ENCODE assay signal across 21 cellular contexts in the genomic region with DNA sequence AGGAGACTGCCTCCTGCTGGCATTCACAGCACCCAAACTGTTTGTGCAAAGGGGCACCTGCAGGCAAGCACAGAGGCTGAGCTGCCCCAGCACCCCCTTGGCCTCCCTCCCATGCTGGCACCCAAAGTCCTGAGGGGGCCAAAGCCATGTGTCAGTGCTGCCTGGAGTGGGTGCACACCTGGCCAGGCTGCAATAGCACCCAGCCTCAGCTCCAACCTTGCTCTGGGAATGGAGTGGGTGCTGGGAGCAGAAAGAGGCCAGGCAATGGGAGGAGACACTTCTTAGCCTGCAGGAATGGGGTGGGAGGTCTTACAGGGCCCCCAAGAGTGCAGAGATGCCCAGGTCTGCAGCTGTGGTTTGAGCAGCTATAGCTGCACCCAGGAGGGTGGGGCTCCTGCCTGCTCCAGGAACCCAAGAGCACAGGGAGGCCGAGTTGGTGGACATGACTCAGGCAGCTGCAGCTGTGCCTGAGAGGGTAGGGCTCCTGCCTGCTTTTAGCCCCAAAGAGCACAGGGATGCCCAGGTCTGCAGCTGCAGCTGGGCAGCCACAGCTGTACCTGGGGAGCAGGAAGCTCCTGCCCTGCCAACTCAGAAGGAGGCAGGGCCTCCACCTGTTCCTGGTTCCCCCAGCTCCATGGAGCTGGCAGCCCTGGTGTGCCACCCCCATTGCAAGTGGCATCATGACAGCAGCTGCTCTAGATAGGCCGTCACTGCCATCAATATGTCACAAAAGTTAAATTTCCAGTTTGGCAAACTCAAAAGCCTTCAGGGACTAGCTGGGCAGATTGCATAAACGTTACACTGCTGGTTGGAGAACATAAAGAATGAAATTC. TPM values are rescaled to one million over a fixed set of nuclear protein-coding genes. Genes with fewer than 3 reads are reported as not detected.
DNase-seq lines count a peak whose midpoint lies in the region; ATAC-seq and TF ChIP-seq lines count a peak whose summit lies in the region.
"Had no signal": no experiment of that assay in that cellular context is flagged by ENCODE, and none has a peak within 500 bp of the region (broad histone marks: within the 10 kb centered on the region; RNA-seq: fewer than 3 reads in every experiment).

No MANE protein-coding gene starts in this region.

- no peak overlapping the region for H3K27ac Mint-ChIP-seq in activated CD8-positive, alpha-beta T cell treated with anti-CD3 and anti-CD28 coated beads, Interleukin-2, amount 10 ng/mL, durations not matched to agents 7 days and 5 days
- H3K27ac Mint-ChIP-seq: activated CD4-positive, alpha-beta T cell treated with anti-CD3 and anti-CD28 coated beads, Interleukin-2, amount 10 ng/mL, durations not matched to agents 7 days and 5 days; nephron progenitor cell had no signal

- CTCF ChIA-PET in activated CD8-positive, alpha-beta T cell treated with anti-CD3 and anti-CD28 coated beads, Interleukin-2, amount 10 ng/mL, durations not matched to agents 7 days and 5 days (lab: Charles Lee): no interaction called here

- ATAC-seq in mucosa of descending colon (peak; percentile 87), GM21367 (IDR thresholded peaks at IDR 0.05; ENCODE audit: unreplicated experiment) (no peak)
- no peak for ATAC-seq in activated CD4-positive, CD25-positive, alpha-beta regulatory T cell treated with anti-CD3 and anti-CD28 coated beads, Interleukin-2, amount 50 U/mL, for 24 hours
- no peak for ATAC-seq in activated CD8-positive, alpha-beta T cell treated with anti-CD3 and anti-CD28 coated beads, Interleukin-2, amount 10 ng/mL, durations not matched to agents 7 days and 5 days

- no peak overlapping the region for H3K4me3 Mint-ChIP-seq in activated CD8-positive, alpha-beta T cell treated with anti-CD3 and anti-CD28 coated beads, Interleukin-2, amount 10 ng/mL, durations not matched to agents 7 days and 5 days
- H3K4me3 Mint-ChIP-seq: activated CD4-positive, alpha-beta T cell treated with anti-CD3 and anti-CD28 coated beads, Interleukin-2, amount 10 ng/mL, durations not matched to agents 7 days and 5 days; nephron progenitor cell had no signal

- TF ChIP-seq POLR2A in spleen (IDR thresholded peaks at IDR 0.05): no peak

- peaks cover 8% of the 10 kb centered on the region for H3K4me1 Mint-ChIP-seq in activated CD8-positive, alpha-beta T cell treated with anti-CD3 and anti-CD28 coated beads, Interleukin-2, amount 10 ng/mL, durations not matched to agents 7 days and 5 days (ENCODE audit: low read depth)

- H3K36me3 Mint-ChIP-seq in activated CD8-positive, alpha-beta T cell treated with anti-CD3 and anti-CD28 coated beads, Interleukin-2, amount 10 ng/mL, durations not matched to agents 7 days and 5 days (ENCODE audit: low read depth): no peaks in the 10 kb centered on the region

- no peaks in the 10 kb centered on the region for H3K9me3 Mint-ChIP-seq in activated CD8-positive, alpha-beta T cell treated with anti-CD3 and anti-CD28 coated beads, Interleukin-2, amount 10 ng/mL, durations not matched to agents 7 days and 5 days (ENCODE audit: insufficient read depth)

- H3K4me3 ChIP-seq in colonic mucosa (no peak overlapping the region), mucosa of descending colon (no peak overlapping the region), spleen (no peak overlapping the region)
- H3K4me3 ChIP-seq: BLaER1, esophagus squamous epithelium, GM23248, prostate gland, thoracic aorta had no signal

- POLR2A ChIA-PET in activated CD8-positive, alpha-beta T cell treated with anti-CD3 and anti-CD28 coated beads, Interleukin-2, amount 10 ng/mL, durations not matched to agents 7 days and 5 days (lab: Charles Lee): interaction anchor here (0.7 kb wide), 1 partner anchor 64 kb away, joined by 3 read pairs; no protein-coding TSS in a partner anchor

- intact Hi-C loops in colonic mucosa (cut with DNase I) (no loop called here), mucosa of descending colon (cut with DNase I, micrococcal nuclease) (no loop called here), spleen (cut with DNase I; ENCODE audit: low total_unique reads) (no loop called here)

- TF ChIP-seq CTCF in colonic mucosa (IDR thresholded peaks at IDR 0.05) (no peak), mucosa of descending colon (IDR thresholded peaks at IDR 0.05) (no peak), spleen (IDR thresholded peaks at IDR 0.05 in 8 of 11, conservative IDR thresholded peaks at IDR 0.05 in 3 of 11) (no peak)

- H3K36me3 ChIP-seq in colonic mucosa: no peaks in the 10 kb centered on the region
- no peaks in the 10 kb centered on the region for H3K36me3 ChIP-seq in mucosa of descending colon (ENCODE audit: low read depth)
- H3K36me3 ChIP-seq in spleen: no peaks in the 10 kb centered on the region
- H3K36me3 ChIP-seq: BLaER1, esophagus squamous epithelium, prostate gland, thoracic aorta had no signal

- DNase-seq in SIG-M5 treated with dmso at 0.1 percent for 504 hours (lab: John Stamatoyannopoulos, UW; ENCODE audit: unreplicated experiment) (peak; percentile 33), SIG-M5 (lab: John Stamatoyannopoulos, UW) (no peak), colonic mucosa (peak; percentile 70), mucosa of descending colon (peak; percentile 61 to 76 (median 67)), spleen (no peak)
- no peak for DNase-seq in activated CD8-positive, alpha-beta T cell treated with anti-CD3 and anti-CD28 coated beads, Interleukin-2, amount 10 ng/mL, durations not matched to agents 7 days and 5 days
- DNase-seq: activated CD4-positive, alpha-beta T cell treated with anti-CD3 and anti-CD28 coated beads, Interleukin-2, amount 10 ng/mL, durations not matched to agents 7 days and 5 days; activated gamma-delta T cell; caudate nucleus; esophagus squamous epithelium; GM23248; MV-4-11; NCI-H1930; NCI-H524 treated with DMSO at 0.1 percent for 48 hours; nephron progenitor cell; T1000 had no signal

- H3K27me3 ChIP-seq in colonic mucosa: no peaks in the 10 kb centered on the region
- H3K27me3 ChIP-seq in spleen (replicated peaks in 1 of 7): no peaks in the 10 kb centered on the region
- H3K27me3 ChIP-seq: BLaER1, esophagus squamous epithelium had no signal

- H3K9ac ChIP-seq in colonic mucosa (ENCODE audit: low read depth in 2 of 2, low read length in 2 of 2): peak overlapping the region in 1 of 2 donors; percentile 56
- H3K9ac ChIP-seq: BLaER1, GM23248 had no signal

- WGBS in spleen, 5 donors: 62 to 91% (median 75%) methylated on average over 3 of the region's 3 CpGs

- H3K27me3 Mint-ChIP-seq in activated CD8-positive, alpha-beta T cell treated with anti-CD3 and anti-CD28 coated beads, Interleukin-2, amount 10 ng/mL, durations not matched to agents 7 days and 5 days (ENCODE audit: low read depth): peaks cover 6% of the 10 kb centered on the region

- H3K27ac ChIP-seq in colonic mucosa (peak overlapping the region; percentile 81), spleen (no peak overlapping the region)
- H3K27ac ChIP-seq: BLaER1, GM23248, prostate gland, thoracic aorta had no signal

- H3K9me3 ChIP-seq in colonic mucosa: no peaks in the 10 kb centered on the region
- H3K9me3 ChIP-seq in mucosa of descending colon: no peaks in the 10 kb centered on the region
- peaks cover 0 to 12% (median 0%) of the 10 kb centered on the region in 8 donors for H3K9me3 ChIP-seq in spleen
- H3K9me3 ChIP-seq: esophagus squamous epithelium, prostate gland, thoracic aorta had no signal

- H3K4me1 ChIP-seq in colonic mucosa (peaks cover 3% of the 10 kb centered on the region), mucosa of descending colon (ENCODE audit: low read depth) (peaks cover 34% of the 10 kb centered on the region), spleen (peaks cover 0 to 8% (median 5%) of the 10 kb centered on the region in 6 donors)

RNA-seq across cellular contexts. Expression of a gene that starts 5.3 kb away (rescaled TPM):
- total RNA-seq in colonic mucosa: 10 to 100 TPM; 34.7 to 40.7 TPM
- total RNA-seq in mucosa of descending colon: 10 to 100 TPM; 33.8 to 40.0 (median 34.5) TPM
- total RNA-seq in spleen: 10 to 100 TPM; 37.1 to 52.6 (median 39.8) TPM
- 10 to 100 TPM; 25.8 to 41.5 (median 31.6) TPM for polyA plus RNA-seq in spleen
- total RNA-seq in activated CD8-positive, alpha-beta T cell treated with anti-CD3 and anti-CD28 coated beads, Interleukin-2, amount 10 ng/mL, durations not matched to agents 7 days and 5 days: 10 to 100 TPM; 62.3 to 63.2 TPM

RNA-seq across cellular contexts. Expression of a gene that starts 12.0 kb away (rescaled TPM):
- total RNA-seq in colonic mucosa (10 to 100 TPM; 22.9 to 65.6 TPM), mucosa of descending colon (100 to 1,000 TPM in 1 of 3 donors, 10 to 100 TPM in 2; 25.2 to 111 (median 55.7) TPM), spleen (10 to 100 TPM in 2 of 7 donors, 1 to 10 TPM in 5; 3.0 to 13.4 (median 9.6) TPM)
- polyA plus RNA-seq in spleen: 1 to 10 TPM; 2.8 to 4.0 (median 3.4) TPM
- total RNA-seq in activated CD8-positive, alpha-beta T cell treated with anti-CD3 and anti-CD28 coated beads, Interleukin-2, amount 10 ng/mL, durations not matched to agents 7 days and 5 days: under 1 TPM; 0.31 to 0.50 TPM

Comparison
In these comparisons a context has a peak if more than half of its experiments do, and no peak if none do; other contexts are left out.
1. DNase-seq: peak in SIG-M5 treated with dmso at 0.1 percent for 504 hours (single experiment), colonic mucosa (single experiment) and mucosa of descending colon (3 of 3); none in SIG-M5 (single experiment), spleen (single experiment) and activated CD8-positive, alpha-beta T cell treated with anti-CD3 and anti-CD28 coated beads, Interleukin-2, amount 10 ng/mL, durations not matched to agents 7 days and 5 days (single experiment).